In genomic region chr1:16922885-16923431, GRCh38 we compare ENCODE assay signal across 1 cellular context.
TF ChIP-seq lines count a peak whose summit lies in the region.

No MANE protein-coding gene starts in this region.

TF ChIP-seq in K562, 482 proteins besides CTCF, POLR2A, EP300 and RAD21 (continued from another document and continues in another):
- TF ChIP-seq ZBTB49 (CRISPR knock-in tag; IDR thresholded peaks at IDR 0.05; ENCODE audit: borderline replicate concordance), result no peak
- TF ChIP-seq PHF20 (IDR thresholded peaks at IDR 0.05; ENCODE audit: partially characterized antibody), result peak; percentile 48
- TF ChIP-seq C11orf30 (IDR thresholded peaks at IDR 0.05; ENCODE audit: low read depth), result no peak
- no peak for TF ChIP-seq PML (IDR thresholded peaks at IDR 0.05; ENCODE audit: low read length)
- no peak for TF ChIP-seq ZNF561 (CRISPR knock-in tag; conservative IDR thresholded peaks at IDR 0.05)
- no peak for TF ChIP-seq PHB (CRISPR knock-in tag; IDR thresholded peaks at IDR 0.05)
- TF ChIP-seq HINFP (tag; conservative IDR thresholded peaks at IDR 0.05; ENCODE audit: low read depth), result no peak
- no peak for TF ChIP-seq POLR2H (tag; IDR thresholded peaks at IDR 0.05; ENCODE audit: low read depth)
- peak; percentile 91 to 94 for TF ChIP-seq KDM1A (IDR thresholded peaks at IDR 0.05)
- no peak for TF ChIP-seq BCL6 (CRISPR knock-in tag; IDR thresholded peaks at IDR 0.05)
- no peak for TF ChIP-seq ZNF785 (CRISPR knock-in tag; IDR thresholded peaks at IDR 0.05)
- TF ChIP-seq HMG20A (CRISPR knock-in tag; conservative IDR thresholded peaks at IDR 0.05), result no peak
- TF ChIP-seq MTA3 (IDR thresholded peaks at IDR 0.05; ENCODE audit: borderline replicate concordance), result no peak
- TF ChIP-seq NCOA2 (IDR thresholded peaks at IDR 0.05; ENCODE audit: partially characterized antibody in 2 of 2), result no peak
- TF ChIP-seq POLR2AphosphoS5 (IDR thresholded peaks at IDR 0.05; ENCODE audit: control insufficient read depth, insufficient read depth, low read depth, low read length), result no peak
- no peak for TF ChIP-seq ZNF324 (CRISPR knock-in tag; IDR thresholded peaks at IDR 0.05)
- TF ChIP-seq POU5F1 (IDR thresholded peaks at IDR 0.05; ENCODE audit: borderline replicate concordance, low read depth, low read length, partially characterized antibody), result no peak
- TF ChIP-seq SIN3B (IDR thresholded peaks at IDR 0.05; ENCODE audit: low read depth), result no peak
- no peak for TF ChIP-seq NBN (IDR thresholded peaks at IDR 0.05; ENCODE audit: low read depth)
- no peak for TF ChIP-seq HDAC8 (tag; IDR thresholded peaks at IDR 0.05)
- TF ChIP-seq ZFP36 (IDR thresholded peaks at IDR 0.05; ENCODE audit: low read depth, low read length, partially characterized antibody), result no peak
- TF ChIP-seq DPF2 (IDR thresholded peaks at IDR 0.05), result no peak
- TF ChIP-seq CCAR2 (IDR thresholded peaks at IDR 0.05; ENCODE audit: low read depth, low read length), result no peak
- TF ChIP-seq NCOA1 (IDR thresholded peaks at IDR 0.05; ENCODE audit: low read depth), result no peak
- TF ChIP-seq ZBTB33 (CRISPR knock-in tag; IDR thresholded peaks at IDR 0.05), result 0 out of 2 replicates have a peak, but pooled peaks have one; percentile 59
- TF ChIP-seq SFPQ (IDR thresholded peaks at IDR 0.05; ENCODE audit: low read depth, low read length), result no peak
- no peak for TF ChIP-seq GABPB1 (CRISPR knock-in tag; IDR thresholded peaks at IDR 0.05)
- TF ChIP-seq NFYB (IDR thresholded peaks at IDR 0.05; ENCODE audit: extremely low read depth, insufficient read length), result no peak
- no peak for TF ChIP-seq SP2 (IDR thresholded peaks at IDR 0.05; ENCODE audit: extremely low read depth, low read depth, low read length, poor library complexity, severe bottlenecking)
- 0 out of 2 replicates have a peak, but pooled peaks have one; percentile 27 for TF ChIP-seq MYC (IDR thresholded peaks at IDR 0.05; ENCODE audit: low read depth, low read length)
- TF ChIP-seq MYC (CRISPR knock-in tag; IDR thresholded peaks at IDR 0.05; ENCODE audit: borderline replicate concordance, low read depth), result no peak
- peak; percentile 14; the same call in 1 of the 2 replicates for TF ChIP-seq CTBP1 (IDR thresholded peaks at IDR 0.05; ENCODE audit: borderline replicate concordance)
- peak; percentile 57 to 90; a peak in 3 of 4 replicates for TF ChIP-seq RCOR1 (IDR thresholded peaks at IDR 0.05; ENCODE audit: borderline replicate concordance in 1 of 2, low read depth in 2 of 2, low read length in 2 of 2)
- peak; percentile 94 for TF ChIP-seq ADNP (tag; IDR thresholded peaks at IDR 0.05)
- TF ChIP-seq STAG1 (CRISPR knock-in tag; IDR thresholded peaks at IDR 0.05; ENCODE audit: borderline replicate concordance), result no peak
- no peak for TF ChIP-seq RBM15 (IDR thresholded peaks at IDR 0.05; ENCODE audit: insufficient read depth, low read length)
- TF ChIP-seq MED1 (CRISPR knock-in tag; IDR thresholded peaks at IDR 0.05; ENCODE audit: borderline replicate concordance), result no peak
- no peak for TF ChIP-seq ZNF707 (CRISPR knock-in tag; conservative IDR thresholded peaks at IDR 0.05)
- peak; percentile 55 for TF ChIP-seq USF2 (CRISPR knock-in tag; IDR thresholded peaks at IDR 0.05)
- no peak for TF ChIP-seq ZZZ3 (IDR thresholded peaks at IDR 0.05)
- no peak for TF ChIP-seq ZNF589 (CRISPR knock-in tag; IDR thresholded peaks at IDR 0.05; ENCODE audit: low read depth)
- TF ChIP-seq SMARCE1 (IDR thresholded peaks at IDR 0.05), result no peak
- TF ChIP-seq CHD4 (IDR thresholded peaks at IDR 0.05; ENCODE audit: insufficient read depth, insufficient replicate concordance, low read depth, low read length, poor library complexity, severe bottlenecking), result peak; percentile 99
- TF ChIP-seq NCOR1 (IDR thresholded peaks at IDR 0.05), result no peak
- no peak for TF ChIP-seq NONO (IDR thresholded peaks at IDR 0.05; ENCODE audit: low read depth in 2 of 2, low read length in 1 of 2)
- no peak for TF ChIP-seq DMBX1 (CRISPR knock-in tag; IDR thresholded peaks at IDR 0.05; ENCODE audit: borderline replicate concordance)
- TF ChIP-seq SRSF3 (IDR thresholded peaks at IDR 0.05; ENCODE audit: insufficient read depth, low read length), result no peak
- TF ChIP-seq RBM25 (IDR thresholded peaks at IDR 0.05; ENCODE audit: low read depth, low read length, severe bottlenecking), result peak; percentile 94
- TF ChIP-seq CBFB (CRISPR knock-in tag; IDR thresholded peaks at IDR 0.05), result no peak
- no peak for TF ChIP-seq CEBPG (CRISPR knock-in tag; IDR thresholded peaks at IDR 0.05)
- TF ChIP-seq CEBPG (tag; conservative IDR thresholded peaks at IDR 0.05 in 1 of 2, IDR thresholded peaks at IDR 0.05 in 1 of 2), result no peak
- no peak for TF ChIP-seq ZSCAN32 (CRISPR knock-in tag; IDR thresholded peaks at IDR 0.05)
- TF ChIP-seq BRD4 (IDR thresholded peaks at IDR 0.05), result no peak
- TF ChIP-seq ERF (CRISPR knock-in tag; IDR thresholded peaks at IDR 0.05), result no peak
- no peak for TF ChIP-seq ZBTB11 (CRISPR knock-in tag; IDR thresholded peaks at IDR 0.05)
- TF ChIP-seq RERE (CRISPR knock-in tag; IDR thresholded peaks at IDR 0.05; ENCODE audit: borderline replicate concordance), result no peak
